Comparison of ENCODE assay signal across 8 cellular contexts in genomic region chr17:8173871-8174322, GRCh38. TPM values are rescaled to one million over a fixed set of nuclear protein-coding genes. Genes with fewer than 3 reads are reported as not detected.
DNase-seq lines count a peak whose midpoint lies in the region; ATAC-seq, FAIRE-seq and TF ChIP-seq lines count a peak whose summit lies in the region.

No MANE protein-coding gene starts in this region.

- H3K27me3 Mint-ChIP-seq in memory B cell: no peaks in the 10 kb centered on the region

- DNase-seq in cardiac muscle cell (ENCODE audit: low read depth in 1 of 2, low spot score in 1 of 2): no peak
- no peak for DNase-seq in cardiac septum (ENCODE audit: low spot score)
- DNase-seq in K562 (ENCODE audit: extremely low read depth in 1 of 4, low spot score in 3 of 4): no peak
- no peak for DNase-seq in memory B cell (ENCODE audit: low spot score in 2 of 2)
- DNase-seq in vagina (ENCODE audit: extremely low spot score in 2 of 2): no peak
- no peak for DNase-seq in AG08395 (ENCODE audit: low spot score)
- no peak for DNase-seq in GOT3 (lab: John Stamatoyannopoulos, UW)
- DNase-seq in DMS153 treated with DMSO at 0.1 percent for 48 hours (lab: John Stamatoyannopoulos, UW; ENCODE audit: unreplicated experiment): no peak

- no peaks in the 10 kb centered on the region for H3K36me3 Mint-ChIP-seq in memory B cell

- H3K4me1 ChIP-seq in cardiac muscle cell (ENCODE audit: low read depth) (peaks cover 24% of the 10 kb centered on the region), K562 (replicated peaks in 1 of 2; ENCODE audit: control insufficient read depth in 2 of 2, insufficient read depth in 2 of 2, low read length in 2 of 2) (peaks cover 23 to 56% of the 10 kb centered on the region in 2 experiments; a peak in 4 of 5 replicates), vagina (peaks cover 32% of the 10 kb centered on the region)

- TF ChIP-seq POLR2A in K562 (conservative IDR thresholded peaks at IDR 0.05) (no peak), vagina (IDR thresholded peaks at IDR 0.05) (no peak)

- no peak for TF ChIP-seq EP300 in K562 (IDR thresholded peaks at IDR 0.05; ENCODE audit: low read length)

- peak overlapping the region; percentile 83 to 84; a peak in 3 of 4 replicates for H3K9ac ChIP-seq in K562 (ENCODE audit: insufficient read depth in 1 of 2, low read depth in 2 of 2, low read length in 2 of 2)

- H3K9me3 Mint-ChIP-seq in memory B cell: no peaks in the 10 kb centered on the region

- intact Hi-C loops in cardiac septum (cut with DNase I) (no loop called here), K562 (cut with micrococcal nuclease) (loop anchor here (5.0 kb wide), 2 partner anchors 37 to 52 kb away; partner anchors contain the start of gene HES7), vagina (cut with DNase I) (no loop called here)

- H3K9me3 ChIP-seq in cardiac muscle cell (ENCODE audit: low read depth) (no peaks in the 10 kb centered on the region), K562 (replicated peaks; ENCODE audit: control insufficient read depth, insufficient read depth, low read depth, low read length) (no peaks in the 10 kb centered on the region), vagina (no peaks in the 10 kb centered on the region)

- H4K20me1 ChIP-seq in K562 (replicated peaks; ENCODE audit: control insufficient read depth, insufficient read depth, low read length): no peaks in the 10 kb centered on the region; the same call in 1 of the 2 replicates

- peak overlapping the region; percentile 100 for H3K27ac Mint-ChIP-seq in memory B cell

- no TSS peak for BruUV-seq in K562 (replicated peaks; lab: Mats Ljungman, UMichigan)

- peaks cover 33% of the 10 kb centered on the region for H3K4me1 Mint-ChIP-seq in memory B cell

- 2% methylated on average over 14 of the region's 14 CpGs for WGBS in K562 (ENCODE audit: insufficient coverage, low coverage, missing lambda C conversion rate)

- POLR2A ChIA-PET in K562 (lab: Yijun Ruan, JAX): interaction anchor here (0.5 to 4.7 kb wide), 33 partner anchors 10 to 689 kb away, joined by 3 to 105 read pairs (median 6); partner anchors contain the start of genes AURKB, BORCS6, HES7 and MPDU1

- CTCF ChIA-PET in K562 (lab: Yijun Ruan, JAX; ENCODE audit: low intra/inter-chr PET ratio): no interaction called here

- H3K9me1 ChIP-seq in K562 (ENCODE audit: control insufficient read depth, insufficient read depth, low read length): no peaks in the 10 kb centered on the region

- no peak for TF ChIP-seq RAD21 in K562 (CRISPR knock-in tag; conservative IDR thresholded peaks at IDR 0.05 in 1 of 2, IDR thresholded peaks at IDR 0.05 in 1 of 2)

- H3K27me3 ChIP-seq in cardiac muscle cell (no peaks in the 10 kb centered on the region), K562 (ENCODE audit: control insufficient read depth in 2 of 2, insufficient read depth in 2 of 2, low read length in 2 of 2) (no peaks in the 10 kb centered on the region), vagina (no peaks in the 10 kb centered on the region)

- ATAC-seq in K562 (no peak), memory B cell (ENCODE audit: low read depth) (no peak)

- peak; percentile 19 for FAIRE-seq in K562 (lab: Jason Lieb, UNC)

- peak overlapping the region; percentile 84 for H3K4me2 ChIP-seq in K562 (ENCODE audit: insufficient read depth, low read length)

- peak overlapping the region; percentile 40 for H3K4me3 ChIP-seq in cardiac muscle cell
- H3K4me3 ChIP-seq in K562: peak overlapping the region; percentile 27
- H3K4me3 ChIP-seq in vagina: peak overlapping the region; percentile 18 to 39

- H3K36me3 ChIP-seq in cardiac muscle cell (no peaks in the 10 kb centered on the region), K562 (ENCODE audit: control insufficient read depth, insufficient read depth, low read length) (no peaks in the 10 kb centered on the region), vagina (no peaks in the 10 kb centered on the region)

- TF ChIP-seq CTCF in cardiac muscle cell (IDR thresholded peaks at IDR 0.05; ENCODE audit: low read depth, low read length) (no peak), K562 (IDR thresholded peaks at IDR 0.05 in 2 of 3, conservative IDR thresholded peaks at IDR 0.05 in 1 of 3; ENCODE audit: insufficient read depth in 2 of 3, low read depth in 1 of 3, low read length in 3 of 3) (0 out of 6 replicates have a peak, but pooled peaks of 1 of the 3 experiments have one; percentile 14), vagina (IDR thresholded peaks at IDR 0.05) (no peak)

- H3K79me2 ChIP-seq in K562 (ENCODE audit: control insufficient read depth, insufficient read depth, low read length): peaks cover 10% of the 10 kb centered on the region

- in situ Hi-C loops in K562 (cut with MboI): no loop called here

- H2AFZ ChIP-seq in K562 (ENCODE audit: low read depth, low read length): peak overlapping the region; percentile 49

- H3K27ac ChIP-seq in cardiac muscle cell: peak overlapping the region; percentile 99
- peak overlapping the region; percentile 99 for H3K27ac ChIP-seq in K562 (ENCODE audit: extremely low read depth, low read depth, low read length)
- peak overlapping the region; percentile 92 for H3K27ac ChIP-seq in vagina

- H3K4me3 Mint-ChIP-seq in memory B cell: peak overlapping the region; percentile 92

RNA-seq across cellular contexts. Expression of gene TMEM107, which starts 2.3 kb away (rescaled TPM):
- total RNA-seq in cardiac muscle cell (39.8 and 40.7 TPM in 2 replicates), cardiac septum (8.7 TPM), K562 (2014; rRNA removed) (11.4 and 15.5 TPM in 2 replicates), K562 (2014; rRNA removed; fragmentation: Illumina TruSeq; extraction: Trizol) (24.0 and 28.1 TPM in 2 replicates), K562 (2015; rRNA removed; fragmentation: Illumina TruSeq; extraction: Trizol) (16.8 and 16.9 TPM in 2 replicates), K562 (2021) (16.3 and 16.8 TPM in 2 replicates), vagina (20.6 TPM)
- polyA plus RNA-seq in cardiac muscle cell (54.6 and 62.4 TPM in 2 replicates), K562 (2011; rRNA removed) (23.1 and 26.2 TPM in 2 replicates), K562 (2014; fragmentation: Illumina TruSeq; extraction: Trizol) (7.1 and 9.7 TPM in 2 replicates), K562 (2014; fragmentation: Nextera tagmentation; extraction: Ambion mirVana) (10 to 100 TPM; 17.4 to 19.5 TPM), K562 (2014; rRNA removed) (12.5 and 16.7 TPM in 2 replicates)
- total RNA-seq in K562 (2011; cell fraction: chromatin; rRNA removed; ENCODE audit: low replicate concordance): 42.3 and 63.3 TPM in 2 replicates
- 76.2 and 101 TPM in 2 replicates for total RNA-seq in K562 (2011; cell fraction: nucleolus; rRNA removed)
- 131 and 204 TPM in 2 replicates for total RNA-seq in K562 (2011; cell fraction: nucleoplasm; rRNA removed)
- polyA plus RNA-seq in K562 (2011; cell fraction: cytosol; rRNA removed): 30.2 and 33.9 TPM in 2 replicates
- polyA plus RNA-seq in K562 (2011; cell fraction: nucleus; rRNA removed): 38.7 and 40.6 TPM in 2 replicates
- 18.6 and 19.9 TPM in 2 replicates for polyA plus RNA-seq in K562 (2012)
- 56.1 and 92.4 TPM in 2 replicates for polyA minus RNA-seq in K562 (2011; rRNA and poly(A)+ RNA removed)
- 26.4 and 31.2 TPM in 2 replicates for polyA minus RNA-seq in K562 (2011; cell fraction: cytosol; rRNA and poly(A)+ RNA removed)
- 63.1 and 97.3 TPM in 2 replicates for polyA minus RNA-seq in K562 (2011; cell fraction: nucleus; rRNA and poly(A)+ RNA removed)

RNA-seq across cellular contexts. Expression of gene VAMP2, which starts 11.1 kb away (rescaled TPM):
- total RNA-seq in cardiac muscle cell (22.5 and 35.7 TPM in 2 replicates), cardiac septum (63.9 TPM), K562 (2014; rRNA removed) (5.9 and 6.0 TPM in 2 replicates), K562 (2014; rRNA removed; fragmentation: Illumina TruSeq; extraction: Trizol) (4.8 and 5.5 TPM in 2 replicates), K562 (2015; rRNA removed; fragmentation: Illumina TruSeq; extraction: Trizol) (4.4 and 4.9 TPM in 2 replicates), K562 (2021) (17.5 and 23.4 TPM in 2 replicates), vagina (35.6 TPM)
- polyA plus RNA-seq in cardiac muscle cell (102 and 118 TPM in 2 replicates), K562 (2011; rRNA removed) (13.4 and 22.8 TPM in 2 replicates), K562 (2014; fragmentation: Illumina TruSeq; extraction: Trizol) (28.1 and 31.8 TPM in 2 replicates), K562 (2014; fragmentation: Nextera tagmentation; extraction: Ambion mirVana) (1 to 10 TPM; 2.3 to 3.2 TPM), K562 (2014; rRNA removed) (22.9 and 23.3 TPM in 2 replicates)
- total RNA-seq in K562 (2011; cell fraction: chromatin; rRNA removed; ENCODE audit: low replicate concordance): 54.5 and 58.1 TPM in 2 replicates
- total RNA-seq in K562 (2011; cell fraction: nucleolus; rRNA removed): 32.9 and 33.8 TPM in 2 replicates
- total RNA-seq in K562 (2011; cell fraction: nucleoplasm; rRNA removed): 75.0 and 137 TPM in 2 replicates
- 13.3 and 24.8 TPM in 2 replicates for polyA plus RNA-seq in K562 (2011; cell fraction: cytosol; rRNA removed)
- polyA plus RNA-seq in K562 (2011; cell fraction: nucleus; rRNA removed): 83.4 and 84.6 TPM in 2 replicates
- polyA plus RNA-seq in K562 (2012): 24.0 and 57.3 TPM in 2 replicates
- polyA minus RNA-seq in K562 (2011; rRNA and poly(A)+ RNA removed): 4.4 and 4.6 TPM in 2 replicates
- polyA minus RNA-seq in K562 (2011; cell fraction: cytosol; rRNA and poly(A)+ RNA removed): 4.1 and 5.7 TPM in 2 replicates
- polyA minus RNA-seq in K562 (2011; cell fraction: nucleus; rRNA and poly(A)+ RNA removed): 10.6 and 12.4 TPM in 2 replicates

RNA-seq across cellular contexts. Expression of gene BORCS6, which starts 16.1 kb away (rescaled TPM):
- total RNA-seq in cardiac muscle cell (19.7 and 26.4 TPM in 2 replicates), cardiac septum (6.8 TPM), K562 (2014; rRNA removed) (7.4 and 8.6 TPM in 2 replicates), K562 (2014; rRNA removed; fragmentation: Illumina TruSeq; extraction: Trizol) (0.61 and 1.1 TPM in 2 replicates), K562 (2015; rRNA removed; fragmentation: Illumina TruSeq; extraction: Trizol) (2.6 and 2.7 TPM in 2 replicates), K562 (2021) (5.4 and 6.5 TPM in 2 replicates), vagina (9.6 TPM)
- polyA plus RNA-seq in cardiac muscle cell (13.2 and 13.7 TPM in 2 replicates), K562 (2011; rRNA removed) (2.3 and 2.9 TPM in 2 replicates), K562 (2014; fragmentation: Illumina TruSeq; extraction: Trizol) (1.7 and 2.5 TPM in 2 replicates), K562 (2014; fragmentation: Nextera tagmentation; extraction: Ambion mirVana) (under 1 TPM; 0.01 to 0.08 TPM), K562 (2014; rRNA removed) (3.5 and 4.1 TPM in 2 replicates)
- 0.51 and 1.8 TPM in 2 replicates for total RNA-seq in K562 (2011; cell fraction: chromatin; rRNA removed; ENCODE audit: low replicate concordance)
- total RNA-seq in K562 (2011; cell fraction: nucleolus; rRNA removed): 3.7 and 4.1 TPM in 2 replicates
- 1.8 TPM in 2 replicates for total RNA-seq in K562 (2011; cell fraction: nucleoplasm; rRNA removed)
- polyA plus RNA-seq in K562 (2011; cell fraction: cytosol; rRNA removed): 3.9 and 6.5 TPM in 2 replicates
- polyA plus RNA-seq in K562 (2011; cell fraction: nucleus; rRNA removed): 2.4 and 2.6 TPM in 2 replicates
- polyA plus RNA-seq in K562 (2012): 3.6 and 5.0 TPM in 2 replicates
- 1.8 and 1.9 TPM in 2 replicates for polyA minus RNA-seq in K562 (2011; rRNA and poly(A)+ RNA removed)
- 2.9 and 4.3 TPM in 2 replicates for polyA minus RNA-seq in K562 (2011; cell fraction: cytosol; rRNA and poly(A)+ RNA removed)
- 1.5 and 3.1 TPM in 2 replicates for polyA minus RNA-seq in K562 (2011; cell fraction: nucleus; rRNA and poly(A)+ RNA removed)

RNA-seq across cellular contexts. Expression of gene PER1, which starts 21.7 kb away (rescaled TPM):
- total RNA-seq in cardiac muscle cell: 42.3 and 51.9 TPM in 2 replicates
- 28.2 and 47.7 TPM in 2 replicates for polyA plus RNA-seq in cardiac muscle cell
- total RNA-seq in cardiac septum: 47.8 TPM
- total RNA-seq in K562 (2011; cell fraction: chromatin; rRNA removed; ENCODE audit: low replicate concordance): 48.2 and 140 TPM in 2 replicates
- 69.2 and 70.9 TPM in 2 replicates for total RNA-seq in K562 (2011; cell fraction: nucleolus; rRNA removed)
- total RNA-seq in K562 (2011; cell fraction: nucleoplasm; rRNA removed): 56.7 and 63.2 TPM in 2 replicates
- 4.5 and 10.5 TPM in 2 replicates for total RNA-seq in K562 (2014; rRNA removed)
- total RNA-seq in K562 (2014; rRNA removed; fragmentation: Illumina TruSeq; extraction: Trizol): 1.3 and 2.1 TPM in 2 replicates
- total RNA-seq in K562 (2015; rRNA removed; fragmentation: Illumina TruSeq; extraction: Trizol): 1.6 and 2.0 TPM in 2 replicates
- total RNA-seq in K562 (2021): 24.4 and 26.0 TPM in 2 replicates
- polyA plus RNA-seq in K562 (2011; rRNA removed): 3.4 and 11.1 TPM in 2 replicates
- polyA plus RNA-seq in K562 (2011; cell fraction: cytosol; rRNA removed): 2.9 and 4.2 TPM in 2 replicates
- 21.8 and 47.2 TPM in 2 replicates for polyA plus RNA-seq in K562 (2011; cell fraction: nucleus; rRNA removed)
- polyA plus RNA-seq in K562 (2012): 8.0 and 12.4 TPM in 2 replicates
- polyA plus RNA-seq in K562 (2014; fragmentation: Illumina TruSeq; extraction: Trizol): 6.7 and 11.2 TPM in 2 replicates
- under 1 TPM; 0.13 to 0.25 TPM for polyA plus RNA-seq in K562 (2014; fragmentation: Nextera tagmentation; extraction: Ambion mirVana)
- 11.0 TPM in 2 replicates for polyA plus RNA-seq in K562 (2014; rRNA removed)
- polyA minus RNA-seq in K562 (2011; rRNA and poly(A)+ RNA removed): 3.6 and 5.6 TPM in 2 replicates
- polyA minus RNA-seq in K562 (2011; cell fraction: cytosol; rRNA and poly(A)+ RNA removed): 14.1 and 21.2 TPM in 2 replicates
- 17.4 and 17.8 TPM in 2 replicates for polyA minus RNA-seq in K562 (2011; cell fraction: nucleus; rRNA and poly(A)+ RNA removed)
- 215 TPM for total RNA-seq in vagina

RNA-seq across cellular contexts. Expression of gene AURKB, which starts 36.5 kb away (rescaled TPM):
- 15.1 and 77.7 TPM in 2 replicates for total RNA-seq in cardiac muscle cell
- polyA plus RNA-seq in cardiac muscle cell: 17.8 and 133 TPM in 2 replicates
- 0.83 TPM for total RNA-seq in cardiac septum
- 109 and 239 TPM in 2 replicates for total RNA-seq in K562 (2011; cell fraction: chromatin; rRNA removed; ENCODE audit: low replicate concordance)
- 161 and 197 TPM in 2 replicates for total RNA-seq in K562 (2011; cell fraction: nucleolus; rRNA removed)
- total RNA-seq in K562 (2011; cell fraction: nucleoplasm; rRNA removed): 144 and 149 TPM in 2 replicates
- total RNA-seq in K562 (2014; rRNA removed): 78.1 and 96.2 TPM in 2 replicates
- total RNA-seq in K562 (2014; rRNA removed; fragmentation: Illumina TruSeq; extraction: Trizol): 46.7 and 60.3 TPM in 2 replicates
- total RNA-seq in K562 (2015; rRNA removed; fragmentation: Illumina TruSeq; extraction: Trizol): 67.7 and 74.8 TPM in 2 replicates
- total RNA-seq in K562 (2021): 99.8 and 104 TPM in 2 replicates
- polyA plus RNA-seq in K562 (2011; rRNA removed): 27.2 and 57.3 TPM in 2 replicates
- polyA plus RNA-seq in K562 (2011; cell fraction: cytosol; rRNA removed): 47.9 and 49.1 TPM in 2 replicates
- 213 and 224 TPM in 2 replicates for polyA plus RNA-seq in K562 (2011; cell fraction: nucleus; rRNA removed)
- 77.0 and 128 TPM in 2 replicates for polyA plus RNA-seq in K562 (2012)
- 114 and 128 TPM in 2 replicates for polyA plus RNA-seq in K562 (2014; fragmentation: Illumina TruSeq; extraction: Trizol)
- 100 to 1,000 TPM in 1 of 2 experiments, 10 to 100 TPM in 1; 63.4 to 101 TPM for polyA plus RNA-seq in K562 (2014; fragmentation: Nextera tagmentation; extraction: Ambion mirVana)
- 51.3 and 62.7 TPM in 2 replicates for polyA plus RNA-seq in K562 (2014; rRNA removed)
- 25.6 and 34.2 TPM in 2 replicates for polyA minus RNA-seq in K562 (2011; rRNA and poly(A)+ RNA removed)
- polyA minus RNA-seq in K562 (2011; cell fraction: cytosol; rRNA and poly(A)+ RNA removed): 24.7 and 37.6 TPM in 2 replicates
- polyA minus RNA-seq in K562 (2011; cell fraction: nucleus; rRNA and poly(A)+ RNA removed): 59.9 and 83.2 TPM in 2 replicates
- not detected for total RNA-seq in vagina
